ENCODE assay signal across 1 cellular context in the genomic region with DNA sequence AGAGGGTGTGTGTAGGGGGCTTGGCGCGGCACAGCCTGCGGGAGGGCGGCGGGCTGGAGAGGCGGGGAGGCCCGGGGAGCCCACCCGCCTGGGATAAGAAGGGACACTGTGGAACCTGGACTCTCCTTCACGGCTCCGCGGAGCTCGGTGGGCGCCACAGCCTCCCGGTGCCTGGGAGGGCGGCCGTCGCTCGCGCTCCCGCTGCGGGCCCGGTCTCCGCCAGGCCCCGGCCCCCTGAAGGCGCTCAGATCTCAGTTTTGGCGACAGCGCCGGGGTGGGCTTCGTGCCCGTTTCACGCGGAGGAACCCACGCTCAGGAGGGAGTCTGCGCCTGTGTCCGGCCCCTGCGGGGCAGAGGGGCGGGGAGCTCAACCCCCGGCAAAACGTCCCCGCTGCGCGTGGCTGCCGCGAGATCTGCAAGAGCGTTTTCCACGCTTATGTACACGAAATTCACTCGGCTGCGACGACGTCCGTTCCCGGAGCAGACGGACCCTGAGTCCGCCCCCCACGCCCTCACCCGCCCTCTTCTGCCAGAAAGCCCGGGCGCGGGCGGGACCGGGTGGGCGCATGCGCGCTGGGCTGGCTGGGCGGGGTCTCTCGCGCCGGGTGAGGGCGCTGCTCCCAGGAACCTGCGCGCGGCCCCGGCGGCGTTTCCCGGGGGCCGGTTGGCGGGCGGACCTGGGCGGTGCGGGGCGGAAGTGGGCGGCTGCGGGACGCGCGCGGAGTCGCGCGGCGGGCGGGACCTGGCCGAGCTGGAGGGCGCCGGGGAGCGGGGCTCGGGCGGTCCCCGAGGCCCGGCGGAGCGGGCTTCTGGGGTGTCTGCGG.
A peak's percentile ranks its signal among the peaks of the same experiment; 100 is the strongest.
TF ChIP-seq lines count a peak whose summit lies in the region.

A gene (plus strand): TSS at position 704 of the 824 bp plus-strand sequence.

TF ChIP-seq in WTC11, 78 proteins besides CTCF, POLR2A, EP300 and RAD21 (continued from another document and continues in another):
- TF ChIP-seq, protein P1, sequence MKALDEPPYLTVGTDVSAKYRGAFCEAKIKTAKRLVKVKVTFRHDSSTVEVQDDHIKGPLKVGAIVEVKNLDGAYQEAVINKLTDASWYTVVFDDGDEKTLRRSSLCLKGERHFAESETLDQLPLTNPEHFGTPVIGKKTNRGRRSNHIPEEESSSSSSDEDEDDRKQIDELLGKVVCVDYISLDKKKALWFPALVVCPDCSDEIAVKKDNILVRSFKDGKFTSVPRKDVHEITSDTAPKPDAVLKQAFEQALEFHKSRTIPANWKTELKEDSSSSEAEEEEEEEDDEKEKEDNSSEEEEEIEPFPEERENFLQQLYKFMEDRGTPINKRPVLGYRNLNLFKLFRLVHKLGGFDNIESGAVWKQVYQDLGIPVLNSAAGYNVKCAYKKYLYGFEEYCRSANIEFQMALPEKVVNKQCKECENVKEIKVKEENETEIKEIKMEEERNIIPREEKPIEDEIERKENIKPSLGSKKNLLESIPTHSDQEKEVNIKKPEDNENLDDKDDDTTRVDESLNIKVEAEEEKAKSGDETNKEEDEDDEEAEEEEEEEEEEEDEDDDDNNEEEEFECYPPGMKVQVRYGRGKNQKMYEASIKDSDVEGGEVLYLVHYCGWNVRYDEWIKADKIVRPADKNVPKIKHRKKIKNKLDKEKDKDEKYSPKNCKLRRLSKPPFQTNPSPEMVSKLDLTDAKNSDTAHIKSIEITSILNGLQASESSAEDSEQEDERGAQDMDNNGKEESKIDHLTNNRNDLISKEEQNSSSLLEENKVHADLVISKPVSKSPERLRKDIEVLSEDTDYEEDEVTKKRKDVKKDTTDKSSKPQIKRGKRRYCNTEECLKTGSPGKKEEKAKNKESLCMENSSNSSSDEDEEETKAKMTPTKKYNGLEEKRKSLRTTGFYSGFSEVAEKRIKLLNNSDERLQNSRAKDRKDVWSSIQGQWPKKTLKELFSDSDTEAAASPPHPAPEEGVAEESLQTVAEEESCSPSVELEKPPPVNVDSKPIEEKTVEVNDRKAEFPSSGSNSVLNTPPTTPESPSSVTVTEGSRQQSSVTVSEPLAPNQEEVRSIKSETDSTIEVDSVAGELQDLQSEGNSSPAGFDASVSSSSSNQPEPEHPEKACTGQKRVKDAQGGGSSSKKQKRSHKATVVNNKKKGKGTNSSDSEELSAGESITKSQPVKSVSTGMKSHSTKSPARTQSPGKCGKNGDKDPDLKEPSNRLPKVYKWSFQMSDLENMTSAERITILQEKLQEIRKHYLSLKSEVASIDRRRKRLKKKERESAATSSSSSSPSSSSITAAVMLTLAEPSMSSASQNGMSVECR (CRISPR knock-in tag; IDR thresholded peaks at IDR 0.05; ENCODE audit: borderline replicate concordance): 0 out of 2 replicates have a peak, but pooled peaks have one; percentile 45
- TF ChIP-seq MYBL2 (CRISPR knock-in tag; IDR thresholded peaks at IDR 0.05): no peak
- TF ChIP-seq, protein P2, sequence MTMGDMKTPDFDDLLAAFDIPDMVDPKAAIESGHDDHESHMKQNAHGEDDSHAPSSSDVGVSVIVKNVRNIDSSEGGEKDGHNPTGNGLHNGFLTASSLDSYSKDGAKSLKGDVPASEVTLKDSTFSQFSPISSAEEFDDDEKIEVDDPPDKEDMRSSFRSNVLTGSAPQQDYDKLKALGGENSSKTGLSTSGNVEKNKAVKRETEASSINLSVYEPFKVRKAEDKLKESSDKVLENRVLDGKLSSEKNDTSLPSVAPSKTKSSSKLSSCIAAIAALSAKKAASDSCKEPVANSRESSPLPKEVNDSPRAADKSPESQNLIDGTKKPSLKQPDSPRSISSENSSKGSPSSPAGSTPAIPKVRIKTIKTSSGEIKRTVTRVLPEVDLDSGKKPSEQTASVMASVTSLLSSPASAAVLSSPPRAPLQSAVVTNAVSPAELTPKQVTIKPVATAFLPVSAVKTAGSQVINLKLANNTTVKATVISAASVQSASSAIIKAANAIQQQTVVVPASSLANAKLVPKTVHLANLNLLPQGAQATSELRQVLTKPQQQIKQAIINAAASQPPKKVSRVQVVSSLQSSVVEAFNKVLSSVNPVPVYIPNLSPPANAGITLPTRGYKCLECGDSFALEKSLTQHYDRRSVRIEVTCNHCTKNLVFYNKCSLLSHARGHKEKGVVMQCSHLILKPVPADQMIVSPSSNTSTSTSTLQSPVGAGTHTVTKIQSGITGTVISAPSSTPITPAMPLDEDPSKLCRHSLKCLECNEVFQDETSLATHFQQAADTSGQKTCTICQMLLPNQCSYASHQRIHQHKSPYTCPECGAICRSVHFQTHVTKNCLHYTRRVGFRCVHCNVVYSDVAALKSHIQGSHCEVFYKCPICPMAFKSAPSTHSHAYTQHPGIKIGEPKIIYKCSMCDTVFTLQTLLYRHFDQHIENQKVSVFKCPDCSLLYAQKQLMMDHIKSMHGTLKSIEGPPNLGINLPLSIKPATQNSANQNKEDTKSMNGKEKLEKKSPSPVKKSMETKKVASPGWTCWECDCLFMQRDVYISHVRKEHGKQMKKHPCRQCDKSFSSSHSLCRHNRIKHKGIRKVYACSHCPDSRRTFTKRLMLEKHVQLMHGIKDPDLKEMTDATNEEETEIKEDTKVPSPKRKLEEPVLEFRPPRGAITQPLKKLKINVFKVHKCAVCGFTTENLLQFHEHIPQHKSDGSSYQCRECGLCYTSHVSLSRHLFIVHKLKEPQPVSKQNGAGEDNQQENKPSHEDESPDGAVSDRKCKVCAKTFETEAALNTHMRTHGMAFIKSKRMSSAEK (CRISPR knock-in tag; IDR thresholded peaks at IDR 0.05; ENCODE audit: borderline replicate concordance): no peak
- TF ChIP-seq JUN (CRISPR knock-in tag; IDR thresholded peaks at IDR 0.05): no peak
- TF ChIP-seq ATF1 (CRISPR knock-in tag; IDR thresholded peaks at IDR 0.05): no peak
- no peak for TF ChIP-seq TCF7 (CRISPR knock-in tag; IDR thresholded peaks at IDR 0.05; ENCODE audit: low read depth)
- TF ChIP-seq GTF2I (CRISPR knock-in tag; conservative IDR thresholded peaks at IDR 0.05): no peak
- no peak for TF ChIP-seq ELF4 (CRISPR knock-in tag; IDR thresholded peaks at IDR 0.05; ENCODE audit: low read depth)
- no peak for TF ChIP-seq NR2C2 (CRISPR knock-in tag; IDR thresholded peaks at IDR 0.05)
- TF ChIP-seq, protein P3, sequence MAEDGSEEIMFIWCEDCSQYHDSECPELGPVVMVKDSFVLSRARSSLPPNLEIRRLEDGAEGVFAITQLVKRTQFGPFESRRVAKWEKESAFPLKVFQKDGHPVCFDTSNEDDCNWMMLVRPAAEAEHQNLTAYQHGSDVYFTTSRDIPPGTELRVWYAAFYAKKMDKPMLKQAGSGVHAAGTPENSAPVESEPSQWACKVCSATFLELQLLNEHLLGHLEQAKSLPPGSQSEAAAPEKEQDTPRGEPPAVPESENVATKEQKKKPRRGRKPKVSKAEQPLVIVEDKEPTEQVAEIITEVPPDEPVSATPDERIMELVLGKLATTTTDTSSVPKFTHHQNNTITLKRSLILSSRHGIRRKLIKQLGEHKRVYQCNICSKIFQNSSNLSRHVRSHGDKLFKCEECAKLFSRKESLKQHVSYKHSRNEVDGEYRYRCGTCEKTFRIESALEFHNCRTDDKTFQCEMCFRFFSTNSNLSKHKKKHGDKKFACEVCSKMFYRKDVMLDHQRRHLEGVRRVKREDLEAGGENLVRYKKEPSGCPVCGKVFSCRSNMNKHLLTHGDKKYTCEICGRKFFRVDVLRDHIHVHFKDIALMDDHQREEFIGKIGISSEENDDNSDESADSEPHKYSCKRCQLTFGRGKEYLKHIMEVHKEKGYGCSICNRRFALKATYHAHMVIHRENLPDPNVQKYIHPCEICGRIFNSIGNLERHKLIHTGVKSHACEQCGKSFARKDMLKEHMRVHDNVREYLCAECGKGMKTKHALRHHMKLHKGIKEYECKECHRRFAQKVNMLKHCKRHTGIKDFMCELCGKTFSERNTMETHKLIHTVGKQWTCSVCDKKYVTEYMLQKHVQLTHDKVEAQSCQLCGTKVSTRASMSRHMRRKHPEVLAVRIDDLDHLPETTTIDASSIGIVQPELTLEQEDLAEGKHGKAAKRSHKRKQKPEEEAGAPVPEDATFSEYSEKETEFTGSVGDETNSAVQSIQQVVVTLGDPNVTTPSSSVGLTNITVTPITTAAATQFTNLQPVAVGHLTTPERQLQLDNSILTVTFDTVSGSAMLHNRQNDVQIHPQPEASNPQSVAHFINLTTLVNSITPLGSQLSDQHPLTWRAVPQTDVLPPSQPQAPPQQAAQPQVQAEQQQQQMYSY (CRISPR knock-in tag; IDR thresholded peaks at IDR 0.05): no peak
- no peak for TF ChIP-seq SOX15 (CRISPR knock-in tag; IDR thresholded peaks at IDR 0.05)
- TF ChIP-seq RELA (CRISPR knock-in tag; IDR thresholded peaks at IDR 0.05; ENCODE audit: borderline replicate concordance): no peak
- no peak for TF ChIP-seq GRHL2 (CRISPR knock-in tag; IDR thresholded peaks at IDR 0.05; ENCODE audit: insufficient replicate concordance, severe bottlenecking)
- TF ChIP-seq NFYB (CRISPR knock-in tag; conservative IDR thresholded peaks at IDR 0.05; ENCODE audit: low read depth): no peak
- TF ChIP-seq ZNF232 (CRISPR knock-in tag; IDR thresholded peaks at IDR 0.05): no peak
- no peak for TF ChIP-seq HMGA2 (CRISPR knock-in tag; IDR thresholded peaks at IDR 0.05)
- TF ChIP-seq CREM (CRISPR knock-in tag; IDR thresholded peaks at IDR 0.05): peak; percentile 31; the same call in 1 of the 2 replicates
- TF ChIP-seq, protein P4, sequence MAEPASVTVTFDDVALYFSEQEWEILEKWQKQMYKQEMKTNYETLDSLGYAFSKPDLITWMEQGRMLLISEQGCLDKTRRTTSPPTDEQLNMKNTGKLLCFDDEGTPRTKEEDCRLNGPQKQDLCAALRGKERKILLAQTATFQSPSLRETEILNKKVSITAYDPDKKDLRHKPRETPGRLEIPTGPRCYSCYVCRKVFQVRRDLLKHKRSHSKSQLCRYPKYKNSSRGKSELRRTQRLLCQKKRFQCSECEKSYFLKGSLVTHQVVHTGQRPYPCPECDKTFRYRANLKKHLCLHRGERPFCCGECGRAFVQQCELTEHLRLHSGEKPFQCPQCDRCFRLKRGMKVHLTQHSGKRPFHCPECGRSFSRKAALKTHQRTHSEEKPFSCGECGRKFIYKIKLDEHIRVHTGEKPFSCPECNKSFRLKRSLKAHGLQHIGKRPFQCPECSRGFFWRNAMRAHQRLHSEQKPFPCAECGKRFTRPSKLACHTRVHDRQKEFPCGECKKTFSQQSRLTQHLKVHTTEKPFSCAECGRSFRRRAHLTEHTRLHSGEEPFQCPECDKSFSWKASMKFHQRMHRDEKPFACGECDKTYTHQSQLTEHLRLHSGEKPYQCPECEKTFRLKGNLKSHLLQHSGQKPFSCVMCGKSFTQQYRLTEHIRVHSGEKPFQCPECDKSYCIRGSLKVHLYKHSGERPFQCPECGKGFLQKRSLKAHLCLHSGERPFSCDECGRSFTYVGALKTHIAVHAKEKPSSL (CRISPR knock-in tag; conservative IDR thresholded peaks at IDR 0.05): no peak
- TF ChIP-seq, protein P5, sequence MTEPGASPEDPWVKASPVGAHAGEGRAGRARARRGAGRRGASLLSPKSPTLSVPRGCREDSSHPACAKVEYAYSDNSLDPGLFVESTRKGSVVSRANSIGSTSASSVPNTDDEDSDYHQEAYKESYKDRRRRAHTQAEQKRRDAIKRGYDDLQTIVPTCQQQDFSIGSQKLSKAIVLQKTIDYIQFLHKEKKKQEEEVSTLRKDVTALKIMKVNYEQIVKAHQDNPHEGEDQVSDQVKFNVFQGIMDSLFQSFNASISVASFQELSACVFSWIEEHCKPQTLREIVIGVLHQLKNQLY (CRISPR knock-in tag; IDR thresholded peaks at IDR 0.05): no peak
- TF ChIP-seq, protein P6, sequence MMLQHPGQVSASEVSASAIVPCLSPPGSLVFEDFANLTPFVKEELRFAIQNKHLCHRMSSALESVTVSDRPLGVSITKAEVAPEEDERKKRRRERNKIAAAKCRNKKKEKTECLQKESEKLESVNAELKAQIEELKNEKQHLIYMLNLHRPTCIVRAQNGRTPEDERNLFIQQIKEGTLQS (CRISPR knock-in tag; conservative IDR thresholded peaks at IDR 0.05): no peak
- no peak for TF ChIP-seq ZNF121 (CRISPR knock-in tag; IDR thresholded peaks at IDR 0.05)
- TF ChIP-seq, protein P7, sequence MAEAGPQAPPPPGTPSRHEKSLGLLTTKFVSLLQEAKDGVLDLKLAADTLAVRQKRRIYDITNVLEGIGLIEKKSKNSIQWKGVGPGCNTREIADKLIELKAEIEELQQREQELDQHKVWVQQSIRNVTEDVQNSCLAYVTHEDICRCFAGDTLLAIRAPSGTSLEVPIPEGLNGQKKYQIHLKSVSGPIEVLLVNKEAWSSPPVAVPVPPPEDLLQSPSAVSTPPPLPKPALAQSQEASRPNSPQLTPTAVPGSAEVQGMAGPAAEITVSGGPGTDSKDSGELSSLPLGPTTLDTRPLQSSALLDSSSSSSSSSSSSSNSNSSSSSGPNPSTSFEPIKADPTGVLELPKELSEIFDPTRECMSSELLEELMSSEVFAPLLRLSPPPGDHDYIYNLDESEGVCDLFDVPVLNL (CRISPR knock-in tag; IDR thresholded peaks at IDR 0.05; ENCODE audit: borderline replicate concordance, low read depth): no peak
- TF ChIP-seq FOXJ3 (CRISPR knock-in tag; IDR thresholded peaks at IDR 0.05; ENCODE audit: borderline replicate concordance): no peak
- 0 out of 2 replicates have a peak, but pooled peaks have one; percentile 51 for TF ChIP-seq FOXK1 (CRISPR knock-in tag; IDR thresholded peaks at IDR 0.05)
- TF ChIP-seq, protein P8, sequence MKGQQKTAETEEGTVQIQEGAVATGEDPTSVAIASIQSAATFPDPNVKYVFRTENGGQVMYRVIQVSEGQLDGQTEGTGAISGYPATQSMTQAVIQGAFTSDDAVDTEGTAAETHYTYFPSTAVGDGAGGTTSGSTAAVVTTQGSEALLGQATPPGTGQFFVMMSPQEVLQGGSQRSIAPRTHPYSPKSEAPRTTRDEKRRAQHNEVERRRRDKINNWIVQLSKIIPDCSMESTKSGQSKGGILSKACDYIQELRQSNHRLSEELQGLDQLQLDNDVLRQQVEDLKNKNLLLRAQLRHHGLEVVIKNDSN (CRISPR knock-in tag; IDR thresholded peaks at IDR 0.05): no peak
- TF ChIP-seq, protein P9, sequence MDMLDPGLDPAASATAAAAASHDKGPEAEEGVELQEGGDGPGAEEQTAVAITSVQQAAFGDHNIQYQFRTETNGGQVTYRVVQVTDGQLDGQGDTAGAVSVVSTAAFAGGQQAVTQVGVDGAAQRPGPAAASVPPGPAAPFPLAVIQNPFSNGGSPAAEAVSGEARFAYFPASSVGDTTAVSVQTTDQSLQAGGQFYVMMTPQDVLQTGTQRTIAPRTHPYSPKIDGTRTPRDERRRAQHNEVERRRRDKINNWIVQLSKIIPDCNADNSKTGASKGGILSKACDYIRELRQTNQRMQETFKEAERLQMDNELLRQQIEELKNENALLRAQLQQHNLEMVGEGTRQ (CRISPR knock-in tag; IDR thresholded peaks at IDR 0.05): peak; percentile 43; the same call in 1 of the 2 replicates
- TF ChIP-seq GABPB1 (CRISPR knock-in tag; IDR thresholded peaks at IDR 0.05): no peak; the same call in 1 of the 2 replicates
